Comparison of ENCODE assay signal across 1 cellular context in genomic region chr1:172993640-172994039, GRCh38.
TF ChIP-seq lines count a peak whose summit lies in the region.

No MANE protein-coding gene starts in this region.

TF ChIP-seq in IMR-90, 13 proteins besides CTCF, POLR2A, EP300 and RAD21:
- TF ChIP-seq USF2 (IDR thresholded peaks at IDR 0.05; ENCODE audit: low read depth, low read length) = no peak
- TF ChIP-seq RCOR1 (IDR thresholded peaks at IDR 0.05; ENCODE audit: insufficient replicate concordance, low read length) = no peak
- TF ChIP-seq BHLHE40 (IDR thresholded peaks at IDR 0.05; ENCODE audit: low read depth, low read length) = no peak
- no peak for TF ChIP-seq MAFK (IDR thresholded peaks at IDR 0.05; ENCODE audit: low read depth, low read length)
- no peak for TF ChIP-seq SMC3 (IDR thresholded peaks at IDR 0.05; ENCODE audit: low read depth, low read length)
- TF ChIP-seq NFE2L2 (IDR thresholded peaks at IDR 0.05; ENCODE audit: low read depth, low read length) = no peak
- TF ChIP-seq CEBPB (IDR thresholded peaks at IDR 0.05; ENCODE audit: low read depth, low read length) = no peak
- no peak for TF ChIP-seq CHD1 (IDR thresholded peaks at IDR 0.05; ENCODE audit: low read depth, low read length)
- no peak for TF ChIP-seq RFX5 (IDR thresholded peaks at IDR 0.05; ENCODE audit: low read depth, low read length)
- TF ChIP-seq, protein P1, sequence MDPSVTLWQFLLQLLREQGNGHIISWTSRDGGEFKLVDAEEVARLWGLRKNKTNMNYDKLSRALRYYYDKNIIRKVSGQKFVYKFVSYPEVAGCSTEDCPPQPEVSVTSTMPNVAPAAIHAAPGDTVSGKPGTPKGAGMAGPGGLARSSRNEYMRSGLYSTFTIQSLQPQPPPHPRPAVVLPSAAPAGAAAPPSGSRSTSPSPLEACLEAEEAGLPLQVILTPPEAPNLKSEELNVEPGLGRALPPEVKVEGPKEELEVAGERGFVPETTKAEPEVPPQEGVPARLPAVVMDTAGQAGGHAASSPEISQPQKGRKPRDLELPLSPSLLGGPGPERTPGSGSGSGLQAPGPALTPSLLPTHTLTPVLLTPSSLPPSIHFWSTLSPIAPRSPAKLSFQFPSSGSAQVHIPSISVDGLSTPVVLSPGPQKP (IDR thresholded peaks at IDR 0.05; ENCODE audit: borderline replicate concordance, low read depth, low read length) = no peak
TF ChIP-seq in IMR-90: peak in this region for 0.
